ENCODE assay signal across 1 cellular context in the genomic region with DNA sequence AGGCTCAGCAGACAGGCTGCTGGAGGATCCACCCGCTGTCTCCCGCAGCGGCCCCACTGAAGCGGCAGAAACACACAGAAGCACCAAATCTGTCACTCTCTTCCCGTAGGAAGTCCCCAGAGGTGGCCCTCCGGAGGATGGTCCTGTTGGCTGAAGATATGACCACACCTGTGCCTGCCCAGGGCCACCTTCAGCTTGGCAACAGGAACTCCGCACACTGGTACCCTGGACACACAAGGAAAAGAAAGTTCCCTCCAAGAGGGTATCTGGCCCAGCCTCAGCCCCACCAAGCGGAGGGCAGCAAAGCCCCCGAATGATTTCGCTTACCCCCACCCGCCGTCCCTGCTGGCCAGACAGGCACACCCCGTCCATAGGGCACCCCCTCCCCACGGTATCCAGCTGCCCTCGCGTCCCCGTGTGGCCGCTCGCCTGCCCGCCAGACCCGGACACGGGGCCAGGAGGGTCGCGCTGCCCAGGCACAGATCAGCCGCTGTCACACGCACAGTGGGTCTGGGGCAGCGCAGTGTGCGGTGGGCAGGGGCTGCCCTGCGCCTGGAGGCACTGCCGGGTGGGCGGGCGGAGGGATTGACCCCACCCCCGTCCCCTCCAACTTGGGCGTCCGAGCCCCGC.
TF ChIP-seq lines count a peak whose summit lies in the region.

No MANE protein-coding gene starts in this region.

TF ChIP-seq in H1, 55 proteins besides CTCF, POLR2A, EP300 and RAD21:
- no peak for TF ChIP-seq TAF1 (IDR thresholded peaks at IDR 0.05; ENCODE audit: low read depth, low read length)
- TF ChIP-seq, protein P1, sequence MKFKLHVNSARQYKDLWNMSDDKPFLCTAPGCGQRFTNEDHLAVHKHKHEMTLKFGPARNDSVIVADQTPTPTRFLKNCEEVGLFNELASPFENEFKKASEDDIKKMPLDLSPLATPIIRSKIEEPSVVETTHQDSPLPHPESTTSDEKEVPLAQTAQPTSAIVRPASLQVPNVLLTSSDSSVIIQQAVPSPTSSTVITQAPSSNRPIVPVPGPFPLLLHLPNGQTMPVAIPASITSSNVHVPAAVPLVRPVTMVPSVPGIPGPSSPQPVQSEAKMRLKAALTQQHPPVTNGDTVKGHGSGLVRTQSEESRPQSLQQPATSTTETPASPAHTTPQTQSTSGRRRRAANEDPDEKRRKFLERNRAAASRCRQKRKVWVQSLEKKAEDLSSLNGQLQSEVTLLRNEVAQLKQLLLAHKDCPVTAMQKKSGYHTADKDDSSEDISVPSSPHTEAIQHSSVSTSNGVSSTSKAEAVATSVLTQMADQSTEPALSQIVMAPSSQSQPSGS (IDR thresholded peaks at IDR 0.05; ENCODE audit: low read length) = no peak
- TF ChIP-seq JUND (IDR thresholded peaks at IDR 0.05; ENCODE audit: low read length) = no peak
- no peak for TF ChIP-seq TBP (IDR thresholded peaks at IDR 0.05; ENCODE audit: low read depth, low read length)
- no peak for TF ChIP-seq BRCA1 (IDR thresholded peaks at IDR 0.05; ENCODE audit: low read depth, low read length)
- TF ChIP-seq, protein P2, sequence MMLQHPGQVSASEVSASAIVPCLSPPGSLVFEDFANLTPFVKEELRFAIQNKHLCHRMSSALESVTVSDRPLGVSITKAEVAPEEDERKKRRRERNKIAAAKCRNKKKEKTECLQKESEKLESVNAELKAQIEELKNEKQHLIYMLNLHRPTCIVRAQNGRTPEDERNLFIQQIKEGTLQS (IDR thresholded peaks at IDR 0.05; ENCODE audit: insufficient read depth, low read depth, low read length) = no peak
- no peak for TF ChIP-seq GTF2F1 (IDR thresholded peaks at IDR 0.05; ENCODE audit: borderline replicate concordance, low read depth, low read length)
- TF ChIP-seq NRF1 (IDR thresholded peaks at IDR 0.05; ENCODE audit: low read depth, low read length) = no peak
- TF ChIP-seq SP2 (IDR thresholded peaks at IDR 0.05; ENCODE audit: low read length) = no peak
- TF ChIP-seq CBX8 (IDR thresholded peaks at IDR 0.05; ENCODE audit: borderline replicate concordance, low read depth, low read length) = no peak
- no peak for TF ChIP-seq SRF (IDR thresholded peaks at IDR 0.05; ENCODE audit: low read depth, low read length)
- TF ChIP-seq RNF2 (IDR thresholded peaks at IDR 0.05; ENCODE audit: borderline replicate concordance, low read depth, low read length, missing control alignments, poor library complexity, severe bottlenecking) = no peak
- TF ChIP-seq PHF8 (conservative IDR thresholded peaks at IDR 0.05; ENCODE audit: low read depth, low read length) = no peak
- no peak for TF ChIP-seq HDAC6 (IDR thresholded peaks at IDR 0.05; ENCODE audit: low read depth, low read length)
- TF ChIP-seq, protein P3, sequence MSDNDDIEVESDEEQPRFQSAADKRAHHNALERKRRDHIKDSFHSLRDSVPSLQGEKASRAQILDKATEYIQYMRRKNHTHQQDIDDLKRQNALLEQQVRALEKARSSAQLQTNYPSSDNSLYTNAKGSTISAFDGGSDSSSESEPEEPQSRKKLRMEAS (IDR thresholded peaks at IDR 0.05) = no peak
- TF ChIP-seq CTBP2 (IDR thresholded peaks at IDR 0.05; ENCODE audit: borderline replicate concordance, insufficient read depth, insufficient read length, low read length) = no peak
- no peak; a peak in 1 of 4 replicates for TF ChIP-seq SIN3A (conservative IDR thresholded peaks at IDR 0.05 in 1 of 2, IDR thresholded peaks at IDR 0.05 in 1 of 2; ENCODE audit: low read depth in 1 of 2, low read length in 2 of 2)
- no peak for TF ChIP-seq EZH2 (IDR thresholded peaks at IDR 0.05; ENCODE audit: low read depth, low read length, severe bottlenecking)
